Comparison of ENCODE assay signal across 8 cellular contexts in the genomic region with DNA sequence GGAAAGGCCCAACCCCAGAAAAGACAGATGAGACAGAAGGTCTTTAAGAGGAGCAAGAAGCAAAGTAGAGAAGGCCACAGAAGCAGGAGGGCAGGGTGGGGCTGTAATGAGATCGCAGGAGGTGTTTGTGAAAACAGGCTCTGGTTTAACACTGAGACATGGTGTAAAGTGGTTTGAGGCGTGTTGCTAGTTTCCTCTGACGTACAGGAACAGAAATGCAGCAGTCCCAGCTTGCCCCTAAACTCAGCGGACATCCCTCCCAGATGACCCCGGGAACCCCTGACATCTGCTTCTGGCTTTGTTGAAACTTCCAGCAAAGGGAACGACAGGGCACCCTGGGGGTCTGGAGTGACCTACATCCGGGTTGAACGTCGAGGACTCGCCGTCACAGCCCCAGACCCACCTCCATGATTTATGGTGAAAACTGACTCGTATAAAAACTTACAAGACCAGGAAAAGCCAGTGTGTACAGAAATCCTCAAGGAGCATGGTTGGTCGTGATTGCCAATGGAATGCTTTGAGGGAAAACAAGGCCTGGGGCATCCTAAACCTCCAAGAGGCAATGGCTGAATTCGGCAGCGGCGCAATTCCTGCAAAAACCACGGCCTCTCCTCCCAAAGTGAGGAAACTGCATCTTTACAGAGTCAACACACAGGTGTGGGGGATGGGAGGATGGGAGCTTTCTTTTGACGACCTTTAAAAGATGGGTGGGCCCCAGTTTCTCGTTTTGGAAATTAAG. TPM values are rescaled to one million over a fixed set of nuclear protein-coding genes. Genes with fewer than 3 reads are reported as not detected.
DNase-seq lines count a peak whose midpoint lies in the region; ATAC-seq and TF ChIP-seq lines count a peak whose summit lies in the region.

No MANE protein-coding gene starts in this region.

- H3K9me3 Mint-ChIP-seq in activated T-helper 1 cell treated with anti-CD3 and anti-CD28 coated beads, Interleukin-12 subunit alpha, Interleukin-12 subunit beta, Interleukin-2, Interleukin-4 antibody, amounts not matched to agents 30 ng/mL and 10 ng/mL and 1 ng/mL, durations not matched to agents 14 hours and 24 hours and 36 hours, result peaks cover 11% of the 10 kb centered on the region

- H3K9me3 ChIP-seq in HUES48 (ENCODE audit: control insufficient read depth, insufficient read depth, low read length) (no peaks in the 10 kb centered on the region), left ventricle myocardium inferior (replicated peaks) (peaks cover 7% of the 10 kb centered on the region)

- peaks cover 79% of the 10 kb centered on the region for H3K4me1 Mint-ChIP-seq in activated T-helper 1 cell treated with anti-CD3 and anti-CD28 coated beads, Interleukin-12 subunit alpha, Interleukin-12 subunit beta, Interleukin-2, Interleukin-4 antibody, amounts not matched to agents 30 ng/mL and 10 ng/mL and 1 ng/mL, durations not matched to agents 14 hours and 24 hours and 36 hours (ENCODE audit: low read depth)

- no peak overlapping the region for H3K4me3 ChIP-seq in HUES48 (ENCODE audit: low read depth, low read length)
- H3K4me3 ChIP-seq in left ventricle myocardium inferior, result peak overlapping the region; percentile 5

- H3K27me3 Mint-ChIP-seq in activated T-helper 1 cell treated with anti-CD3 and anti-CD28 coated beads, Interleukin-12 subunit alpha, Interleukin-12 subunit beta, Interleukin-2, Interleukin-4 antibody, amounts not matched to agents 30 ng/mL and 10 ng/mL and 1 ng/mL, durations not matched to agents 14 hours and 24 hours and 36 hours (ENCODE audit: insufficient read depth), result no peaks in the 10 kb centered on the region

- H3K4me1 ChIP-seq in HUES48 (ENCODE audit: control insufficient read depth, insufficient read depth, low read length) (peaks cover 29% of the 10 kb centered on the region), left ventricle myocardium inferior (peaks cover 58% of the 10 kb centered on the region)

- peak; percentile 66 for DNase-seq in activated T-helper 1 cell treated with anti-CD3 and anti-CD28 coated beads, Interleukin-12 subunit alpha, Interleukin-12 subunit beta, Interleukin-2, Interleukin-4 antibody, amounts not matched to agents 30 ng/mL and 10 ng/mL and 1 ng/mL, durations not matched to agents 14 hours and 24 hours and 36 hours (ENCODE audit: low spot score)
- DNase-seq in left ventricle myocardium inferior, result no peak
- DNase-seq in stimulated activated CD4-positive, alpha-beta T cell treated with anti-CD3 and anti-CD28 coated beads, TNF-alpha, amount 100 ng/mL, for 1 hour (ENCODE audit: low read depth in 3 of 3, low spot score in 1 of 3), result peak; percentile 10 to 35 (median 31)
- no peak for DNase-seq in Ammon's horn (ENCODE audit: low spot score)
- DNase-seq in NCI-H2081 treated with DMSO at 0.1 percent for 48 hours (lab: John Stamatoyannopoulos, UW), result no peak
- no peak for DNase-seq in NCI-H1417 (lab: John Stamatoyannopoulos, UW)

- H3K27ac ChIP-seq in HUES48 (ENCODE audit: low read depth, low read length) (peak overlapping the region; percentile 33), left ventricle myocardium inferior (replicated peaks) (peak overlapping the region; percentile 65)

- H3K27ac Mint-ChIP-seq in activated T-helper 1 cell treated with anti-CD3 and anti-CD28 coated beads, Interleukin-12 subunit alpha, Interleukin-12 subunit beta, Interleukin-2, Interleukin-4 antibody, amounts not matched to agents 30 ng/mL and 10 ng/mL and 1 ng/mL, durations not matched to agents 14 hours and 24 hours and 36 hours, result peak overlapping the region; percentile 95

- H3K4me3 Mint-ChIP-seq in activated T-helper 1 cell treated with anti-CD3 and anti-CD28 coated beads, Interleukin-12 subunit alpha, Interleukin-12 subunit beta, Interleukin-2, Interleukin-4 antibody, amounts not matched to agents 30 ng/mL and 10 ng/mL and 1 ng/mL, durations not matched to agents 14 hours and 24 hours and 36 hours, result peak overlapping the region; percentile 81

- H3K36me3 Mint-ChIP-seq in activated T-helper 1 cell treated with anti-CD3 and anti-CD28 coated beads, Interleukin-12 subunit alpha, Interleukin-12 subunit beta, Interleukin-2, Interleukin-4 antibody, amounts not matched to agents 30 ng/mL and 10 ng/mL and 1 ng/mL, durations not matched to agents 14 hours and 24 hours and 36 hours (ENCODE audit: low read depth), result peaks cover 41% of the 10 kb centered on the region

- intact Hi-C loops in activated T-helper 1 cell treated with anti-CD3 and anti-CD28 coated beads, Interleukin-12 subunit alpha, Interleukin-12 subunit beta, Interleukin-2, Interleukin-4 antibody, amounts not matched to agents 30 ng/mL and 10 ng/mL and 1 ng/mL, durations not matched to agents 14 hours and 24 hours and 36 hours (cut with micrococcal nuclease), result loop anchor here (1.0 to 5.0 kb wide), 5 partner anchors 21 to 336 kb away; partner anchors contain the start of gene ZC3H7A
- intact Hi-C loops in left ventricle myocardium inferior (cut with micrococcal nuclease), result no loop called here

- TF ChIP-seq CTCF in left ventricle myocardium inferior (IDR thresholded peaks at IDR 0.05; ENCODE audit: borderline replicate concordance), result no peak

- H3K36me3 ChIP-seq in HUES48 (ENCODE audit: control insufficient read depth, insufficient read depth, low read length), result peaks cover 14% of the 10 kb centered on the region
- peaks cover 8% of the 10 kb centered on the region for H3K36me3 ChIP-seq in left ventricle myocardium inferior

- H3K27me3 ChIP-seq in HUES48 (ENCODE audit: control insufficient read depth, insufficient read depth, low read length), result no peaks in the 10 kb centered on the region
- H3K27me3 ChIP-seq in left ventricle myocardium inferior (ENCODE audit: low read depth), result no peaks in the 10 kb centered on the region

- no peak for ATAC-seq in HG02870 (IDR thresholded peaks at IDR 0.05; ENCODE audit: unreplicated experiment)

- no peak overlapping the region for H3K9ac ChIP-seq in HUES48 (ENCODE audit: low read depth, low read length)

RNA-seq across cellular contexts. Expression of gene LITAF, which starts 25.8 kb away (rescaled TPM):
- 197 and 199 TPM in 2 replicates for total RNA-seq in activated T-helper 1 cell treated with anti-CD3 and anti-CD28 coated beads, Interleukin-12 subunit alpha, Interleukin-12 subunit beta, Interleukin-2, Interleukin-4 antibody, amounts not matched to agents 30 ng/mL and 10 ng/mL and 1 ng/mL, durations not matched to agents 14 hours and 24 hours and 36 hours
- 55.6 TPM for total RNA-seq in left ventricle myocardium inferior

Comparison
In these comparisons a context has a peak if more than half of its experiments do, and no peak if none do; other contexts are left out.
1. DNase-seq: peak in activated T-helper 1 cell treated with anti-CD3 and anti-CD28 coated beads, Interleukin-12 subunit alpha, Interleukin-12 subunit beta, Interleukin-2, Interleukin-4 antibody, amounts not matched to agents 30 ng/mL and 10 ng/mL and 1 ng/mL, durations not matched to agents 14 hours and 24 hours and 36 hours (single experiment) and stimulated activated CD4-positive, alpha-beta T cell treated with anti-CD3 and anti-CD28 coated beads, TNF-alpha, amount 100 ng/mL, for 1 hour (3 of 3); none in left ventricle myocardium inferior (single experiment), Ammon's horn (single experiment), NCI-H2081 treated with DMSO at 0.1 percent for 48 hours (single experiment) and NCI-H1417 (0 of 3).